In genomic region chr2:135182190-135182589, GRCh38 we compare ENCODE assay signal across 18 cellular contexts.
DNase-seq lines count a peak whose midpoint lies in the region; ATAC-seq and TF ChIP-seq lines count a peak whose summit lies in the region.
"Had no signal": no experiment of that assay in that cellular context is flagged by ENCODE, and none has a peak within 500 bp of the region (broad histone marks: within the 10 kb centered on the region; RNA-seq: fewer than 3 reads in every experiment).

No MANE protein-coding gene starts in this region.

- H3K79me2 ChIP-seq in neural progenitor cell (ENCODE audit: low read depth): no peaks in the 10 kb centered on the region

- H3K4me3 Mint-ChIP-seq in WTC11 (no peak overlapping the region), endodermal cell (no peak overlapping the region), neural progenitor cell (no peak overlapping the region)

- H3K4me1 ChIP-seq in endodermal cell (ENCODE audit: control insufficient read depth, insufficient read depth, low read length) (no peaks in the 10 kb centered on the region), neural progenitor cell (peaks cover 14% of the 10 kb centered on the region)

- H3K27me3 Mint-ChIP-seq in WTC11 (ENCODE audit: low read depth): no peaks in the 10 kb centered on the region
- no peaks in the 10 kb centered on the region for H3K27me3 Mint-ChIP-seq in endodermal cell (ENCODE audit: insufficient read depth)
- H3K27me3 Mint-ChIP-seq in neural progenitor cell (ENCODE audit: insufficient read depth, low read depth): no peaks in the 10 kb centered on the region

- CTCF ChIA-PET in WTC11 (lab: Charles Lee): interaction anchor here (0.8 to 1.7 kb wide), 3 partner anchors 178 to 615 kb away, joined by 3 to 6 read pairs (median 5); no protein-coding TSS in a partner anchor

- H3K9ac ChIP-seq in endodermal cell (ENCODE audit: extremely low read depth, low read length, poor library complexity, severe bottlenecking) (no peak overlapping the region), neural progenitor cell (no peak overlapping the region)

- H2AFZ ChIP-seq in neural progenitor cell (replicated peaks): no peak overlapping the region

- H3K4me3 ChIP-seq in endodermal cell (ENCODE audit: low read length) (no peak overlapping the region), neural progenitor cell (no peak overlapping the region)

- H3K27ac ChIP-seq in endodermal cell (ENCODE audit: low read depth, low read length): peak overlapping the region; percentile 45
- H3K27ac ChIP-seq in neural progenitor cell: peak overlapping the region; percentile 66

- H3K4me2 ChIP-seq in neural progenitor cell: peak overlapping the region; percentile 10

- H4K20me1 ChIP-seq in neural progenitor cell (ENCODE audit: low read depth): no peaks in the 10 kb centered on the region

- H3K36me3 Mint-ChIP-seq in WTC11: peaks cover 10% of the 10 kb centered on the region
- peaks cover 14% of the 10 kb centered on the region for H3K36me3 Mint-ChIP-seq in endodermal cell (ENCODE audit: low read depth)
- peaks cover 13% of the 10 kb centered on the region for H3K36me3 Mint-ChIP-seq in neural progenitor cell

- POLR2A ChIA-PET in WTC11 (lab: Charles Lee): interaction anchor here (1.0 kb wide), 1 partner anchor 8 kb away, joined by 3 read pairs; no protein-coding TSS in a partner anchor

- H3K27ac Mint-ChIP-seq in WTC11: peak overlapping the region; percentile 58; the same call in 1 of the 2 replicates
- peak overlapping the region; percentile 33 for H3K27ac Mint-ChIP-seq in endodermal cell
- peak overlapping the region; percentile 2 for H3K27ac Mint-ChIP-seq in neural progenitor cell

- ATAC-seq in WTC11: peak; percentile 79
- no peak for ATAC-seq in GM21825 (IDR thresholded peaks at IDR 0.05; ENCODE audit: unreplicated experiment)

- H3K4me1 Mint-ChIP-seq in WTC11 (peaks cover 13% of the 10 kb centered on the region), endodermal cell (no peaks in the 10 kb centered on the region), neural progenitor cell (peaks cover 17% of the 10 kb centered on the region)

- H3K9me3 Mint-ChIP-seq in WTC11: peaks cover 10% of the 10 kb centered on the region
- peaks cover 14% of the 10 kb centered on the region for H3K9me3 Mint-ChIP-seq in endodermal cell
- peaks cover 6% of the 10 kb centered on the region for H3K9me3 Mint-ChIP-seq in neural progenitor cell

- 65 to 76% methylated on average over 7 to 8 of the region's 8 CpGs for WGBS in endodermal cell (ENCODE audit: insufficient coverage in 1 of 2, insufficient read length in 1 of 2), 2 experiments

- peaks cover 17% of the 10 kb centered on the region for H3K9me3 ChIP-seq in endodermal cell (ENCODE audit: control insufficient read depth, low read length)
- H3K9me3 ChIP-seq in neural progenitor cell (ENCODE audit: low read depth): peaks cover under 1% of the 10 kb centered on the region

- TF ChIP-seq CTCF in WTC11 (IDR thresholded peaks at IDR 0.05) (no peak), endodermal cell (conservative IDR thresholded peaks at IDR 0.05) (no peak), neural progenitor cell (IDR thresholded peaks at IDR 0.05) (no peak)

- peak; percentile 16 for DNase-seq in ELF-1 (ENCODE audit: low read depth, low spot score)
- no peak for DNase-seq in WTC11 (ENCODE audit: low spot score)
- DNase-seq in endodermal cell: no peak
- peak; percentile 27 for DNase-seq in neural progenitor cell (ENCODE audit: low spot score)
- no peak for DNase-seq in stimulated activated CD4-positive, alpha-beta T cell treated with anti-CD3 and anti-CD28 coated beads, Interleukin-4, amount 100 ng/mL, for 4 hours
- DNase-seq in AG08396 (ENCODE audit: low spot score): no peak
- DNase-seq: Calu3, DMS53, KBM-7, MV-4-11, NCI-H1417, NCI-H187 treated with DMSO at 0.1 percent for 48 hours, NCI-H345, NCI-H69, OCI-M1, RPMI8226, SIG-M5 had no signal

- H3F3A ChIP-seq in neural progenitor cell (ENCODE audit: low read depth): peaks cover 13% of the 10 kb centered on the region

- H3K27me3 ChIP-seq in endodermal cell (ENCODE audit: control insufficient read depth, insufficient read depth, low read length, poor library complexity, severe bottlenecking) (no peaks in the 10 kb centered on the region), neural progenitor cell (no peaks in the 10 kb centered on the region)

- peaks cover 11% of the 10 kb centered on the region for H3K36me3 ChIP-seq in endodermal cell (ENCODE audit: control insufficient read depth, insufficient read depth, low read length)
- H3K36me3 ChIP-seq in neural progenitor cell: no peaks in the 10 kb centered on the region

TF ChIP-seq in WTC11, 78 proteins besides CTCF, POLR2A, EP300 and RAD21:
- TF ChIP-seq ETV6 (CRISPR knock-in tag; IDR thresholded peaks at IDR 0.05) (no peak), E2F1 (CRISPR knock-in tag; IDR thresholded peaks at IDR 0.05) (no peak), TCF7 (CRISPR knock-in tag; IDR thresholded peaks at IDR 0.05; ENCODE audit: low read depth) (no peak), NFYB (CRISPR knock-in tag; conservative IDR thresholded peaks at IDR 0.05; ENCODE audit: low read depth) (no peak), CREM (CRISPR knock-in tag; IDR thresholded peaks at IDR 0.05) (no peak), FOXJ3 (CRISPR knock-in tag; IDR thresholded peaks at IDR 0.05; ENCODE audit: borderline replicate concordance) (no peak), TP53 (CRISPR knock-in tag; IDR thresholded peaks at IDR 0.05) (no peak), ATF2 (CRISPR knock-in tag; IDR thresholded peaks at IDR 0.05; ENCODE audit: borderline replicate concordance, low read depth) (no peak), NR1H2 (CRISPR knock-in tag; IDR thresholded peaks at IDR 0.05) (no peak), ZNF317 (CRISPR knock-in tag; IDR thresholded peaks at IDR 0.05; ENCODE audit: borderline replicate concordance, low read depth) (no peak)
- TF ChIP-seq, protein P1, sequence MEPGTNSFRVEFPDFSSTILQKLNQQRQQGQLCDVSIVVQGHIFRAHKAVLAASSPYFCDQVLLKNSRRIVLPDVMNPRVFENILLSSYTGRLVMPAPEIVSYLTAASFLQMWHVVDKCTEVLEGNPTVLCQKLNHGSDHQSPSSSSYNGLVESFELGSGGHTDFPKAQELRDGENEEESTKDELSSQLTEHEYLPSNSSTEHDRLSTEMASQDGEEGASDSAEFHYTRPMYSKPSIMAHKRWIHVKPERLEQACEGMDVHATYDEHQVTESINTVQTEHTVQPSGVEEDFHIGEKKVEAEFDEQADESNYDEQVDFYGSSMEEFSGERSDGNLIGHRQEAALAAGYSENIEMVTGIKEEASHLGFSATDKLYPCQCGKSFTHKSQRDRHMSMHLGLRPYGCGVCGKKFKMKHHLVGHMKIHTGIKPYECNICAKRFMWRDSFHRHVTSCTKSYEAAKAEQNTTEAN (CRISPR knock-in tag; IDR thresholded peaks at IDR 0.05): no peak

Comparison
In these comparisons a context has a peak if more than half of its experiments do, and no peak if none do; other contexts are left out.
1. DNase-seq: peak in ELF-1 (single experiment) and neural progenitor cell (single experiment); none in WTC11 (single experiment), endodermal cell (single experiment), stimulated activated CD4-positive, alpha-beta T cell treated with anti-CD3 and anti-CD28 coated beads, Interleukin-4, amount 100 ng/mL, for 4 hours (0 of 2) and AG08396 (single experiment).
2. H3K27ac Mint-ChIP-seq: peak in every context shown above with its lines; median percentile 58 in WTC11; 33 in endodermal cell; 2 in neural progenitor cell.